8 cellular contexts compared by ENCODE assay signal in the genomic region with DNA sequence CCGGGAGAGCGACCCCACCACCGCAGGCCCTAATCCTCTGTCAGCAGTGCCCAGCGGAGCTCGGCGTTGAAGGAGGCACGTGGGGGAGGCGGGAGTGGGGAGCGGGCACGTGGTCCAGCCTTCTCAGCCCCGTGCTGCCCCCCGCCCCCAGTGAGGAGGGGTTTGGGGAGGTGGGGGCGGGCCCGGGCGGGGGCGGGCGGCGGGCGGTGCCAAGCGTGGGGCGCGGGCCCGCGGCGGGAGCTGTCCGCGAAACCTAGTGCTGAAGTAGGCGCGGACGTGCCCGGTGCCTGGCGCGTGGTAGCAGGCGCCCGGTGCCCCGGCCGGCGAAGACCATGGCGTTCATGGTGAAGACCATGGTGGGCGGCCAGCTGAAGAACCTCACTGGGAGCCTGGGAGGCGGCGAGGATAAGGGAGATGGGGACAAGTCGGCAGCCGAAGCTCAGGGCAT. TPM values are rescaled to one million over a fixed set of nuclear protein-coding genes. Genes with fewer than 3 reads are reported as not detected.
DNase-seq lines count a peak whose midpoint lies in the region; TF ChIP-seq lines count a peak whose summit lies in the region.

A gene with protein sequence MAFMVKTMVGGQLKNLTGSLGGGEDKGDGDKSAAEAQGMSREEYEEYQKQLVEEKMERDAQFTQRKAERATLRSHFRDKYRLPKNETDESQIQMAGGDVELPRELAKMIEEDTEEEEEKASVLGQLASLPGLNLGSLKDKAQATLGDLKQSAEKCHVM (plus strand): TSS at position 256 of the 448 bp plus-strand sequence. CDS start 77 bp downstream, at position 333.

- peaks cover 15% of the 10 kb centered on the region for H3K4me1 ChIP-seq in HUES6 (ENCODE audit: control insufficient read depth, insufficient read depth, low read length)
- H3K4me1 ChIP-seq in smooth muscle cell (ENCODE audit: low read depth), result peaks cover 7% of the 10 kb centered on the region
- peaks cover 4 to 11% (median 9%) of the 10 kb centered on the region in 4 donors for H3K4me1 ChIP-seq in esophagus muscularis mucosa
- H3K4me1 ChIP-seq in BE2C, result peaks cover 16% of the 10 kb centered on the region

- H3K9me3 ChIP-seq in HUES6 (ENCODE audit: control insufficient read depth, insufficient read depth, low read depth, low read length), result no peaks in the 10 kb centered on the region
- H3K9me3 ChIP-seq in smooth muscle cell (replicated peaks; ENCODE audit: low read depth), result no peaks in the 10 kb centered on the region
- H3K9me3 ChIP-seq in esophagus muscularis mucosa, result no peaks in the 10 kb centered on the region
- H3K9me3 ChIP-seq in BE2C, result no peaks in the 10 kb centered on the region

- no peak for TF ChIP-seq EP300 in esophagus muscularis mucosa (IDR thresholded peaks at IDR 0.05)

- 11% methylated on average over 25 of the region's 44 CpGs for WGBS in smooth muscle cell (ENCODE audit: low lambda C conversion rate)
- 5% methylated on average over 10 of the region's 44 CpGs for WGBS in esophagus muscularis mucosa

- no peak for TF ChIP-seq POLR2A in esophagus muscularis mucosa (IDR thresholded peaks at IDR 0.05; ENCODE audit: low read depth)

- H3K27ac ChIP-seq in HUES6 (ENCODE audit: low read depth, low read length) (no peak within 1 kb of the TSS), smooth muscle cell (ENCODE audit: low read depth) (no peak within 1 kb of the TSS), esophagus muscularis mucosa (replicated peaks in 1 of 4) (no peak within 1 kb of the TSS)

- no peak within 1 kb of the TSS for H3K9ac ChIP-seq in HUES6 (ENCODE audit: low read length)
- H3K9ac ChIP-seq in smooth muscle cell (ENCODE audit: low read depth), result no peak within 1 kb of the TSS

- H3K36me3 ChIP-seq in HUES6 (ENCODE audit: control insufficient read depth, insufficient read depth, low read length), result no peaks in the 10 kb centered on the region
- no peaks in the 10 kb centered on the region for H3K36me3 ChIP-seq in smooth muscle cell (ENCODE audit: low read depth)
- H3K36me3 ChIP-seq in esophagus muscularis mucosa, result no peaks in the 10 kb centered on the region
- no peaks in the 10 kb centered on the region for H3K36me3 ChIP-seq in BE2C

- intact Hi-C loops in esophagus muscularis mucosa (cut with DNase I), result no loop called here

- H3K4me2 ChIP-seq in smooth muscle cell, result peak within 1 kb of the TSS; percentile 67

- H2AFZ ChIP-seq in smooth muscle cell (ENCODE audit: low read depth), result no peak within 1 kb of the TSS

- H3K79me2 ChIP-seq in smooth muscle cell (ENCODE audit: low read depth), result no peaks in the 10 kb centered on the region

- no peaks in the 10 kb centered on the region for H3F3A ChIP-seq in smooth muscle cell (ENCODE audit: low read depth)

- H3K4me3 ChIP-seq in HUES6 (ENCODE audit: low read depth, low read length) (peak within 1 kb of the TSS; percentile 43; the same call in 1 of the 2 replicates), fibroblast of villous mesenchyme (ENCODE audit: low read depth, low read length) (no peak within 1 kb of the TSS), smooth muscle cell (no peak within 1 kb of the TSS), esophagus muscularis mucosa (no peak within 1 kb of the TSS), BE2C (ENCODE audit: low read depth, low read length) (no peak within 1 kb of the TSS)

- H4K20me1 ChIP-seq in smooth muscle cell (ENCODE audit: low read depth), result no peaks in the 10 kb centered on the region

- peak; percentile 40 to 45 for DNase-seq in activated CD4-positive, alpha-beta T cell treated with anti-CD3 and anti-CD28 coated beads, Interleukin-2, amount 50 U/mL, for 48 hours
- DNase-seq in fibroblast of villous mesenchyme (ENCODE audit: low read depth) (peak; percentile 19), smooth muscle cell (lab: John Stamatoyannopoulos, UW; ENCODE audit: unreplicated experiment) (peak; percentile 8), esophagus muscularis mucosa (ENCODE audit: extremely low spot score) (no peak), NCI-H524 treated with DMSO at 0.1 percent for 48 hours (lab: John Stamatoyannopoulos, UW) (no peak), BE2C (no peak), NAMALWA (ENCODE audit: low spot score) (no peak)

- H3K27me3 ChIP-seq in HUES6 (ENCODE audit: control insufficient read depth, insufficient read depth, low read length) (peaks cover 61% of the 10 kb centered on the region), smooth muscle cell (ENCODE audit: low read depth) (peaks cover 55% of the 10 kb centered on the region), esophagus muscularis mucosa (peaks cover 0 to 39% (median 15%) of the 10 kb centered on the region in 4 donors), BE2C (no peaks in the 10 kb centered on the region)

- TF ChIP-seq CTCF in fibroblast of villous mesenchyme (IDR thresholded peaks at IDR 0.05; ENCODE audit: insufficient read depth, low read depth, low read length) (no peak), smooth muscle cell (IDR thresholded peaks at IDR 0.05; ENCODE audit: borderline replicate concordance, insufficient read depth, poor library complexity, severe bottlenecking) (no peak), esophagus muscularis mucosa (IDR thresholded peaks at IDR 0.05) (no peak), BE2C (IDR thresholded peaks at IDR 0.05; ENCODE audit: low read depth, low read length) (no peak)

RNA-seq across cellular contexts. Expression of the gene that starts here (rescaled TPM):
- total RNA-seq in fibroblast of villous mesenchyme, result not detected in 2 replicates
- 0.04 and 0.22 TPM in 2 replicates for total RNA-seq in smooth muscle cell
- polyA plus RNA-seq in smooth muscle cell, result not detected in 2 replicates
- under 1 TPM in 1 of 4 donors, not detected in 3; 0.33 TPM for total RNA-seq in esophagus muscularis mucosa
- not detected for polyA plus RNA-seq in BE2C (2012; ENCODE audit: insufficient read depth, insufficient read length, low read depth)

Comparison
In these comparisons a context has a peak if more than half of its experiments do, and no peak if none do; other contexts are left out.
1. Peak in DNase-seq in fibroblast of villous mesenchyme; RNA of the gene not detected or under 1 TPM.
2. Peak in DNase-seq and H3K4me2 ChIP-seq in smooth muscle cell; RNA of the gene not detected or under 1 TPM.
3. DNase-seq: peak in activated CD4-positive, alpha-beta T cell treated with anti-CD3 and anti-CD28 coated beads, Interleukin-2, amount 50 U/mL, for 48 hours (2 of 2); none in esophagus muscularis mucosa (single experiment), NCI-H524 treated with DMSO at 0.1 percent for 48 hours (single experiment), BE2C (single experiment) and NAMALWA (single experiment).